In genomic region chr18:48957616-48958015, GRCh38 we compare ENCODE assay signal across 28 cellular contexts. TPM values are rescaled to one million over a fixed set of nuclear protein-coding genes. Genes with fewer than 3 reads are reported as not detected.
DNase-seq lines count a peak whose midpoint lies in the region; ATAC-seq and TF ChIP-seq lines count a peak whose summit lies in the region.
"Had no signal": no experiment of that assay in that cellular context is flagged by ENCODE, and none has a peak within 500 bp of the region (broad histone marks: within the 10 kb centered on the region; RNA-seq: fewer than 3 reads in every experiment).

No MANE protein-coding gene starts in this region.

- H3K27ac ChIP-seq in ascending aorta, result peak overlapping the region; percentile 97 to 99
- peak overlapping the region in 3 of 4 donors; percentile 76 to 98 (median 81) for H3K27ac ChIP-seq in gastroesophageal sphincter
- peak overlapping the region; percentile 87 for H3K27ac ChIP-seq in skeletal muscle tissue (ENCODE audit: low read depth, low read length)
- H3K27ac ChIP-seq in adrenal gland, result no peak overlapping the region
- H3K27ac ChIP-seq: C4-2B, upper lobe of right lung had no signal

- TF ChIP-seq POLR2A in gastroesophageal sphincter (IDR thresholded peaks at IDR 0.05), result no peak
- TF ChIP-seq POLR2A in adrenal gland (IDR thresholded peaks at IDR 0.05), result no peak

- H3K9ac ChIP-seq in skeletal muscle tissue (ENCODE audit: low read depth in 1 of 3, low read length in 3 of 3), result no peak overlapping the region

- intact Hi-C loops in ascending aorta (cut with DNase I), result loop anchor here (10.0 kb wide), 1 partner anchor 857 kb away; the partner anchor contains the start of gene ACAA2
- intact Hi-C loops in adrenal gland (cut with DNase I), result no loop called here

- H3K27me3 ChIP-seq in ascending aorta (no peaks in the 10 kb centered on the region), gastroesophageal sphincter (no peaks in the 10 kb centered on the region), skeletal muscle tissue (ENCODE audit: control insufficient read depth in 3 of 3, insufficient read depth in 3 of 3, low read length in 3 of 3) (no peaks in the 10 kb centered on the region), adrenal gland (no peaks in the 10 kb centered on the region)
- H3K27me3 ChIP-seq: MG63, upper lobe of right lung had no signal

- peaks cover 15 to 49% of the 10 kb centered on the region in 2 donors for H3K4me1 ChIP-seq in ascending aorta
- peaks cover 10 to 52% (median 27%) of the 10 kb centered on the region in 3 donors for H3K4me1 ChIP-seq in gastroesophageal sphincter
- H3K4me1 ChIP-seq in skeletal muscle tissue (ENCODE audit: control insufficient read depth in 3 of 3, insufficient read depth in 3 of 3, low read length in 3 of 3), result peaks cover 31 to 43% (median 34%) of the 10 kb centered on the region in 3 donors
- H3K4me1 ChIP-seq in adrenal gland (replicated peaks in 1 of 2), result peaks cover 0 to 26% of the 10 kb centered on the region in 2 donors

- H3K36me3 ChIP-seq in ascending aorta (no peaks in the 10 kb centered on the region), gastroesophageal sphincter (no peaks in the 10 kb centered on the region), skeletal muscle tissue (ENCODE audit: control insufficient read depth in 3 of 3, insufficient read depth in 3 of 3, low read length in 3 of 3) (no peaks in the 10 kb centered on the region), adrenal gland (replicated peaks in 1 of 2) (no peaks in the 10 kb centered on the region)
- H3K36me3 ChIP-seq: MG63, upper lobe of right lung had no signal

- no peaks in the 10 kb centered on the region for H3K9me3 ChIP-seq in ascending aorta
- H3K9me3 ChIP-seq in gastroesophageal sphincter, result no peaks in the 10 kb centered on the region
- H3K9me3 ChIP-seq in skeletal muscle tissue (ENCODE audit: control insufficient read depth in 3 of 3, low read length in 3 of 3), result no peaks in the 10 kb centered on the region
- H3K9me3 ChIP-seq in adrenal gland (replicated peaks in 1 of 3), result no peaks in the 10 kb centered on the region
- H3K9me3 ChIP-seq: MG63, mucosa of descending colon, upper lobe of right lung had no signal

- H3K4me3 ChIP-seq in ascending aorta (no peak overlapping the region), gastroesophageal sphincter (no peak overlapping the region), skeletal muscle tissue (ENCODE audit: low read length in 3 of 3) (no peak overlapping the region), adrenal gland (no peak overlapping the region)
- H3K4me3 ChIP-seq: MG63, mucosa of descending colon, upper lobe of right lung had no signal

- ATAC-seq in gastroesophageal sphincter, result no peak
- no peak for ATAC-seq in GM18517 (IDR thresholded peaks at IDR 0.05; ENCODE audit: unreplicated experiment)
- ATAC-seq: activated CD8-positive, alpha-beta T cell treated with anti-CD3 and anti-CD28 coated beads for 36 hours; activated T-helper 17 cell treated with anti-CD3 and anti-CD28 coated beads, Interleukin-2, amount 50 U/mL, for 72 hours; mucosa of descending colon; right cardiac atrium; T-cell; upper lobe of right lung had no signal

- 45 to 79% methylated on average over 4 of the region's 4 CpGs for WGBS in gastroesophageal sphincter (ENCODE audit: low coverage in 1 of 2), 2 donors
- 44 to 74% (median 61%) methylated on average over 4 of the region's 4 CpGs for WGBS in adrenal gland, 4 donors

- TF ChIP-seq CTCF in ascending aorta (IDR thresholded peaks at IDR 0.05) (no peak), gastroesophageal sphincter (IDR thresholded peaks at IDR 0.05) (no peak), adrenal gland (IDR thresholded peaks at IDR 0.05) (no peak)

- DNase-seq in ascending aorta (ENCODE audit: low spot score in 2 of 2) (no peak), adrenal gland (no peak), T-helper 2 cell (no peak), H4 (ENCODE audit: low spot score) (no peak)
- DNase-seq: activated CD4-positive, CD25-positive, alpha-beta regulatory T cell treated with anti-CD3 and anti-CD28 coated beads, Interleukin-2, amount 50 U/mL, for 72 hours; activated CD8-positive, alpha-beta T cell treated with anti-CD3 and anti-CD28 coated beads for 36 hours; anterior cingulate cortex; cortex of kidney; DMS79; GDM1; islet precursor cell; KBM-7; MG63; mucosa of descending colon; NCI-H1417 treated with DMSO at 0.1 percent for 48 hours; NCI-H2081; NCI-H2227 treated with DMSO at 0.1 percent for 48 hours; NCI-H748 treated with DMSO at 0.1 percent for 48 hours; stimulated activated CD4-positive, alpha-beta T cell treated with anti-CD3 and anti-CD28 coated beads, Interleukin-15, amount 100 ng/mL, for 24 hours; stimulated activated naive CD4-positive, alpha-beta T cell; T-cell; upper lobe of right lung had no signal

- TF ChIP-seq EP300 in gastroesophageal sphincter (IDR thresholded peaks at IDR 0.05), result no peak

RNA-seq across cellular contexts. Expression of gene SMAD7, which starts 6.9 kb away (rescaled TPM):
- total RNA-seq in ascending aorta (76.5 TPM), gastroesophageal sphincter (10 to 100 TPM; 41.2 to 76.0 (median 55.2) TPM), skeletal muscle tissue (8.9 TPM), adrenal gland (10 to 100 TPM; 14.5 to 68.3 (median 25.5) TPM)
- 10 to 100 TPM in 1 of 3 donors, 1 to 10 TPM in 2; 6.1 to 12.6 (median 8.2) TPM for polyA plus RNA-seq in adrenal gland
- total RNA-seq in H4 (2014; rRNA removed; shearing (Covaris generic)), result 6.9 and 10.1 TPM in 2 replicates

Comparison
In these comparisons a context has a peak if more than half of its experiments do, and no peak if none do; other contexts are left out.
1. H3K27ac ChIP-seq: peak in ascending aorta (2 of 2), gastroesophageal sphincter (3 of 4) and skeletal muscle tissue (single experiment); none in adrenal gland (0 of 5).